In the genomic region with DNA sequence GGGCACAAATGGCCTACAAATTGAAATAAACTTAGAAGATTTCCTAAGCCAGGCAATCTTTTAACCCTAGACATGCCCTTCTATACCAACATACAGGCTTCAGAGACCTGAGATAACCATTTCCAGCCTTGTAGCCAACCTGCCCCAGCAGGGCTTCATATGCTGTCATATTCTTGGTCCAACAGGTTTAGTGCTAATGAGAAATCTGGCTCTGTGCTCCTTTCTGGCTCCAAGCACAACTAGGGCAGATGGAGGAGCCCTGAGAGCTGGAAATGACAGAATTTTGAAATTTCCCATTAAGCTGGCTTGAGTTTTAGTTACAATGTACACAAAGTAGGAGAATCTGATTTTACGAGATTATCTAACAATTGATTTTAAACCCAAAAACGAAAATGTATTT, we compare ENCODE assay signal across 27 cellular contexts.
"Had no signal": no experiment of that assay in that cellular context is flagged by ENCODE, and none has a peak within 500 bp of the region (broad histone marks: within the 10 kb centered on the region; RNA-seq: fewer than 3 reads in every experiment).

No MANE protein-coding gene starts in this region.

- H3K4me1 Mint-ChIP-seq: activated CD4-positive, alpha-beta T cell treated with anti-CD3 and anti-CD28 coated beads, Interleukin-2, amount 10 ng/mL, durations not matched to agents 24 days and 14 days; activated naive CD4-positive, alpha-beta T cell treated with anti-CD3 and anti-CD28 coated beads, Interleukin-2, amount 50 U/mL, for 24 hours had no signal

- H3K27ac ChIP-seq: Peyer's patch, RWPE1, SJCRH30 had no signal

- H3K4me3 ChIP-seq: K562, Peyer's patch, SJCRH30 had no signal

- H3K4me1 ChIP-seq: Peyer's patch, SJCRH30 had no signal

- H3K27me3 Mint-ChIP-seq: activated CD4-positive, alpha-beta T cell treated with anti-CD3 and anti-CD28 coated beads, Interleukin-2, amount 10 ng/mL, durations not matched to agents 24 days and 14 days; activated CD8-positive, alpha-beta memory T cell treated with anti-CD3 and anti-CD28 coated beads, Interleukin-2, amount 10 ng/mL, durations not matched to agents 7 days and 5 days; activated naive CD4-positive, alpha-beta T cell treated with anti-CD3 and anti-CD28 coated beads, Interleukin-2, amount 50 U/mL, for 24 hours; activated T-cell treated with anti-CD3 and anti-CD28 coated beads, Interleukin-2, amount 50 U/mL, for 24 hours had no signal

- H3K36me3 ChIP-seq: Peyer's patch, SJCRH30 had no signal

- H3K4me3 Mint-ChIP-seq: activated CD4-positive, alpha-beta T cell treated with anti-CD3 and anti-CD28 coated beads, Interleukin-2, amount 10 ng/mL, durations not matched to agents 24 days and 14 days; activated CD8-positive, alpha-beta memory T cell treated with anti-CD3 and anti-CD28 coated beads, Interleukin-2, amount 10 ng/mL, durations not matched to agents 7 days and 5 days; activated naive CD4-positive, alpha-beta T cell treated with anti-CD3 and anti-CD28 coated beads, Interleukin-2, amount 50 U/mL, for 24 hours; activated T-cell treated with anti-CD3 and anti-CD28 coated beads, Interleukin-2, amount 50 U/mL, for 24 hours; activated T-helper 1 cell treated with anti-CD3 and anti-CD28 coated beads, Interleukin-12 subunit alpha, Interleukin-12 subunit beta, Interleukin-2, Interleukin-4 antibody, amounts not matched to agents 30 ng/mL and 10 ng/mL and 1 ng/mL, durations not matched to agents 14 hours and 24 hours and 36 hours; WTC11 had no signal

- ATAC-seq: activated CD8-positive, alpha-beta memory T cell treated with anti-CD3 and anti-CD28 coated beads, Interleukin-2, amount 10 ng/mL, durations not matched to agents 7 days and 5 days; K562; SK-N-SH treated with all-trans-retinoic acid at 6 μM for 48 hours; WTC11 had no signal

- H3K27ac Mint-ChIP-seq: activated CD4-positive, alpha-beta T cell treated with anti-CD3 and anti-CD28 coated beads, Interleukin-2, amount 10 ng/mL, durations not matched to agents 24 days and 14 days; activated CD8-positive, alpha-beta memory T cell treated with anti-CD3 and anti-CD28 coated beads, Interleukin-2, amount 10 ng/mL, durations not matched to agents 7 days and 5 days; activated naive CD4-positive, alpha-beta T cell treated with anti-CD3 and anti-CD28 coated beads, Interleukin-2, amount 50 U/mL, for 24 hours; activated T-cell treated with anti-CD3 and anti-CD28 coated beads, Interleukin-2, amount 50 U/mL, for 24 hours; activated T-helper 1 cell treated with anti-CD3 and anti-CD28 coated beads, Interleukin-12 subunit alpha, Interleukin-12 subunit beta, Interleukin-2, Interleukin-4 antibody, amounts not matched to agents 30 ng/mL and 10 ng/mL and 1 ng/mL, durations not matched to agents 14 hours and 24 hours and 36 hours; WTC11 had no signal

- DNase-seq: activated CD4-positive, alpha-beta T cell treated with anti-CD3 and anti-CD28 coated beads, Interleukin-2, amount 10 ng/mL, durations not matched to agents 24 days and 14 days; activated CD4-positive, alpha-beta T cell treated with anti-CD3 and anti-CD28 coated beads, Interleukin-2, amount 50 U/mL, for 48 hours; activated CD4-positive, CD25-positive, alpha-beta regulatory T cell treated with anti-CD3 and anti-CD28 coated beads, Interleukin-2, amount 50 U/mL, for 72 hours; activated CD8-positive, alpha-beta memory T cell treated with anti-CD3 and anti-CD28 coated beads, Interleukin-2, amount 10 ng/mL, durations not matched to agents 7 days and 5 days; activated effector memory CD4-positive, alpha-beta T cell treated with Interleukin-2 at 50 U/mL for 16 hours; activated naive CD4-positive, alpha-beta T cell; activated T-cell treated with anti-CD3 and anti-CD28 coated beads, Interleukin-2, amount 50 U/mL, for 24 hours; aorta; central memory CD4-positive, alpha-beta T cell; Karpas-422; MM.1S; NCI-H1105; NCI-H1436; NCI-H187 treated with DMSO at 0.1 percent for 48 hours; NCI-H2081 treated with DMSO at 0.1 percent for 48 hours; NCI-H524 treated with DMSO at 0.1 percent for 48 hours; NCI-H774; Peyer's patch; Right ventricle myocardium superior; SJCRH30; SW 1271 had no signal

- H3K9me3 Mint-ChIP-seq: activated CD4-positive, alpha-beta T cell treated with anti-CD3 and anti-CD28 coated beads, Interleukin-2, amount 10 ng/mL, durations not matched to agents 24 days and 14 days; activated naive CD4-positive, alpha-beta T cell treated with anti-CD3 and anti-CD28 coated beads, Interleukin-2, amount 50 U/mL, for 24 hours; activated T-cell treated with anti-CD3 and anti-CD28 coated beads, Interleukin-2, amount 50 U/mL, for 24 hours; activated T-helper 1 cell treated with anti-CD3 and anti-CD28 coated beads, Interleukin-12 subunit alpha, Interleukin-12 subunit beta, Interleukin-2, Interleukin-4 antibody, amounts not matched to agents 30 ng/mL and 10 ng/mL and 1 ng/mL, durations not matched to agents 14 hours and 24 hours and 36 hours; WTC11 had no signal

- H3K27me3 ChIP-seq: Peyer's patch, SJCRH30 had no signal

- H3K36me3 Mint-ChIP-seq: activated CD8-positive, alpha-beta memory T cell treated with anti-CD3 and anti-CD28 coated beads, Interleukin-2, amount 10 ng/mL, durations not matched to agents 7 days and 5 days; activated naive CD4-positive, alpha-beta T cell treated with anti-CD3 and anti-CD28 coated beads, Interleukin-2, amount 50 U/mL, for 24 hours; WTC11 had no signal
